In the genomic region with DNA sequence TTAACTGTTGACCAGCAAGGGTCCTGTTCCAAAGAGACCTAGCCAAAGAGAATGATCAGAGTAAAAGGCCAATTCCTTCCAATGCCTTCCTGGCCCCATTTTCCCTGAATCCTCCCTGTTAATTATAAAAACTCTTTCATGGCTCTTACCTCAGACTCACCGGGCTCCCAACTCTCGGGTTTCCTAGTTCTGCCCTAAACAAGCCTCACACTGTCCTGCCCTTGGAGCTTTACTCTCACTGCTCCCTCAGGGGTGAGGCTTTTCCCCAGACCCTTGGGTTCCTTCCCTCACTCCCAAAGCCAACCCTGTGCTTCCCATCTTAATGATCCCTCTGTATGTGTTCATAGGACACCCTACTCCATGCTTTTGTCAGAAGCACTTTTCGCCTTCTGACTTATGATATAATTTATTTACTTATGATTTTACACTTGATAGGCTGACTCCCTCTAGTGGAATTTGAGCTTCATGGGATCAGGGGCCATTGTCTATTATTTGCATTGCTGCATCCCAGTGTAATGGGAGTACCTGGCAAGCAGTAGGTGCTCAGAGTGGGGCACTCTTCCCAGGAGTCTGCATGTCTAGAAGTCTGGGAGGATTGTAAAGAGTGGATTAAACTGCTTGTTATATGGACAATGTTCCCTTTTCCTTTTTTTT, we compare ENCODE assay signal across 11 cellular contexts. TPM values are rescaled to one million over a fixed set of nuclear protein-coding genes. Genes with fewer than 3 reads are reported as not detected.
DNase-seq lines count a peak whose midpoint lies in the region; ATAC-seq and TF ChIP-seq lines count a peak whose summit lies in the region.
"Had no signal": no experiment of that assay in that cellular context is flagged by ENCODE, and none has a peak within 500 bp of the region (broad histone marks: within the 10 kb centered on the region; RNA-seq: fewer than 3 reads in every experiment).

No MANE protein-coding gene starts in this region.

- intact Hi-C loops in right cardiac atrium (cut with DNase I) = no loop called here

- H3K36me3 ChIP-seq in cardiac muscle cell = no peaks in the 10 kb centered on the region
- H3K36me3 ChIP-seq: gastroesophageal sphincter had no signal

- DNase-seq in cardiac muscle cell (ENCODE audit: low read depth in 1 of 2, low spot score in 1 of 2) = peak in 1 of 2 donors; percentile 4
- DNase-seq in right cardiac atrium = no peak
- DNase-seq in glomerular visceral epithelial cell (ENCODE audit: extremely low spot score) = peak; percentile 18
- DNase-seq in stimulated activated CD4-positive, alpha-beta T cell treated with anti-CD3 and anti-CD28 coated beads, Interleukin-12 subunit alpha, Interleukin-12 subunit beta, amount 100 ng/mL, for 4 hours = no peak
- no peak for DNase-seq in mesenteric fat pad (ENCODE audit: low spot score)
- DNase-seq: Karpas-422; naive thymus-derived CD8-positive, alpha-beta T cell had no signal

- H3K4me1 ChIP-seq in cardiac muscle cell (ENCODE audit: low read depth) (no peaks in the 10 kb centered on the region), right cardiac atrium (ENCODE audit: control insufficient read depth, insufficient read depth, low read length) (no peaks in the 10 kb centered on the region)
- H3K4me1 ChIP-seq: gastroesophageal sphincter had no signal

- H3K9me3 ChIP-seq in cardiac muscle cell (ENCODE audit: low read depth) (no peaks in the 10 kb centered on the region), right cardiac atrium (ENCODE audit: control insufficient read depth, low read length) (no peaks in the 10 kb centered on the region)
- H3K9me3 ChIP-seq: gastroesophageal sphincter had no signal

- H3K4me3 ChIP-seq in cardiac muscle cell (no peak overlapping the region), right cardiac atrium (ENCODE audit: low read length) (no peak overlapping the region)
- H3K4me3 ChIP-seq: gastroesophageal sphincter had no signal

- WGBS in right cardiac atrium = 65% methylated on average over 3 of the region's 3 CpGs

- no peak for ATAC-seq in right cardiac atrium
- ATAC-seq in SK-N-SH treated with all-trans-retinoic acid at 6 μM for 48 hours = peak; percentile 45; the same call in 1 of the 3 replicates
- ATAC-seq in GM21390 (IDR thresholded peaks at IDR 0.05; ENCODE audit: unreplicated experiment) = no peak
- no peak for ATAC-seq in HG02642 (IDR thresholded peaks at IDR 0.05; ENCODE audit: poor library complexity, unreplicated experiment)
- ATAC-seq: gastroesophageal sphincter; naive thymus-derived CD8-positive, alpha-beta T cell had no signal

- peak; percentile 23 for TF ChIP-seq CTCF in cardiac muscle cell (IDR thresholded peaks at IDR 0.05; ENCODE audit: low read depth, low read length)

- H3K27me3 ChIP-seq in cardiac muscle cell (no peaks in the 10 kb centered on the region), right cardiac atrium (ENCODE audit: control insufficient read depth, insufficient read depth) (no peaks in the 10 kb centered on the region)

- H3K27ac ChIP-seq in cardiac muscle cell (no peak overlapping the region), right cardiac atrium (ENCODE audit: low read length) (no peak overlapping the region)
- H3K27ac ChIP-seq: gastroesophageal sphincter had no signal

TF ChIP-seq in SK-N-SH treated with all-trans-retinoic acid at 6 μM for 48 hours, 23 proteins besides CTCF, POLR2A, EP300 and RAD21:
- TF ChIP-seq TCF4 (CRISPR knock-in tag; IDR thresholded peaks at IDR 0.05; ENCODE audit: borderline replicate concordance) (no peak), SNAI2 (CRISPR knock-in tag; IDR thresholded peaks at IDR 0.05) (no peak), ZNF565 (CRISPR knock-in tag; conservative IDR thresholded peaks at IDR 0.05; ENCODE audit: low read depth) (no peak)
- TF ChIP-seq, protein P1, sequence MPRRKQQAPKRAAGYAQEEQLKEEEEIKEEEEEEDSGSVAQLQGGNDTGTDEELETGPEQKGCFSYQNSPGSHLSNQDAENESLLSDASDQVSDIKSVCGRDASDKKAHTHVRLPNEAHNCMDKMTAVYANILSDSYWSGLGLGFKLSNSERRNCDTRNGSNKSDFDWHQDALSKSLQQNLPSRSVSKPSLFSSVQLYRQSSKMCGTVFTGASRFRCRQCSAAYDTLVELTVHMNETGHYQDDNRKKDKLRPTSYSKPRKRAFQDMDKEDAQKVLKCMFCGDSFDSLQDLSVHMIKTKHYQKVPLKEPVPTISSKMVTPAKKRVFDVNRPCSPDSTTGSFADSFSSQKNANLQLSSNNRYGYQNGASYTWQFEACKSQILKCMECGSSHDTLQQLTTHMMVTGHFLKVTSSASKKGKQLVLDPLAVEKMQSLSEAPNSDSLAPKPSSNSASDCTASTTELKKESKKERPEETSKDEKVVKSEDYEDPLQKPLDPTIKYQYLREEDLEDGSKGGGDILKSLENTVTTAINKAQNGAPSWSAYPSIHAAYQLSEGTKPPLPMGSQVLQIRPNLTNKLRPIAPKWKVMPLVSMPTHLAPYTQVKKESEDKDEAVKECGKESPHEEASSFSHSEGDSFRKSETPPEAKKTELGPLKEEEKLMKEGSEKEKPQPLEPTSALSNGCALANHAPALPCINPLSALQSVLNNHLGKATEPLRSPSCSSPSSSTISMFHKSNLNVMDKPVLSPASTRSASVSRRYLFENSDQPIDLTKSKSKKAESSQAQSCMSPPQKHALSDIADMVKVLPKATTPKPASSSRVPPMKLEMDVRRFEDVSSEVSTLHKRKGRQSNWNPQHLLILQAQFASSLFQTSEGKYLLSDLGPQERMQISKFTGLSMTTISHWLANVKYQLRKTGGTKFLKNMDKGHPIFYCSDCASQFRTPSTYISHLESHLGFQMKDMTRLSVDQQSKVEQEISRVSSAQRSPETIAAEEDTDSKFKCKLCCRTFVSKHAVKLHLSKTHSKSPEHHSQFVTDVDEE (CRISPR knock-in tag; IDR thresholded peaks at IDR 0.05) = no peak

RNA-seq across cellular contexts. Expression of a gene that starts 29.9 kb away (rescaled TPM):
- total RNA-seq in cardiac muscle cell (48.0 and 61.1 TPM in 2 replicates), right cardiac atrium (10 to 100 TPM; 26.1 to 29.1 (median 26.7) TPM), mesenteric fat pad (25.4 TPM)
- polyA plus RNA-seq in cardiac muscle cell (94.7 and 138 TPM in 2 replicates), right cardiac atrium (24.0 TPM)
